13 cellular contexts compared by ENCODE assay signal in the genomic region with DNA sequence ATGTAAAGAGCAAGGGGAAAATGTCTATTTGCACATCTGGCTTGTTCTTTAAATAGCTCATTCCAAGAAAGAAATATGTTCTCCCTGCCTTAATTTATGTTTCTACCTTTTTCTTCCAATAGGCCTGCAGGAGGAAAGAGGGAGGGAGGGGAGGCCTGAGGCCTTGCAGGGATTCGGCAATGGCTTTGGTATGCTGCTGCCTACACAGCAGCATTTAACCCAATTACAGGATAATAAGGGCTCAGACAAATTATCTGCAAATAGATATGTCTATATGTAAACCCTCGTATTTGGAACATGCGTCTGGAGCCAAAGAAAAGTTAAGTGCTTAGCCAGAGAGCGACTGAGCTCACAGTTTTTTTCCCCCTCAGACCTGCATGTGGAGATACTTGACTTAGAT.
DNase-seq lines count a peak whose midpoint lies in the region; ATAC-seq and TF ChIP-seq lines count a peak whose summit lies in the region.
"Had no signal": no experiment of that assay in that cellular context is flagged by ENCODE, and none has a peak within 500 bp of the region (broad histone marks: within the 10 kb centered on the region; RNA-seq: fewer than 3 reads in every experiment).

No MANE protein-coding gene starts in this region.

- no peaks in the 10 kb centered on the region for H3K9me3 Mint-ChIP-seq in WTC11
- H3K9me3 Mint-ChIP-seq: naive B cell had no signal

- H3K4me3 ChIP-seq in mesodermal cell (ENCODE audit: extremely low read depth, insufficient read depth, low read length, poor library complexity, severe bottlenecking) (no peak overlapping the region), aorta (ENCODE audit: low read length in 2 of 2) (no peak overlapping the region)
- H3K4me3 ChIP-seq: lower lobe of right lung had no signal

- no peaks in the 10 kb centered on the region for H3K27me3 ChIP-seq in aorta (ENCODE audit: control insufficient read depth in 1 of 2, insufficient read depth in 2 of 2, low read length in 1 of 2)

- no peaks in the 10 kb centered on the region; the same call in 1 of the 2 replicates for H3K27me3 Mint-ChIP-seq in WTC11 (ENCODE audit: low read depth)

- POLR2A ChIA-PET in WTC11 (lab: Charles Lee): no interaction called here

- H3K27ac ChIP-seq in mesodermal cell (ENCODE audit: low read depth, low read length, severe bottlenecking) (peak overlapping the region; percentile 67), aorta (ENCODE audit: low read depth in 1 of 2, low read length in 2 of 2) (no peak overlapping the region)
- H3K27ac ChIP-seq: lower lobe of right lung had no signal

- H3K4me1 Mint-ChIP-seq in WTC11: peaks cover 91% of the 10 kb centered on the region

- CTCF ChIA-PET in WTC11 (lab: Charles Lee): interaction anchor here (1.0 to 6.0 kb wide), 5 partner anchors 9 to 189 kb away, joined by 3 to 38 read pairs (median 4); no protein-coding TSS in a partner anchor

- H3K36me3 Mint-ChIP-seq in WTC11: no peaks in the 10 kb centered on the region
- H3K36me3 Mint-ChIP-seq: naive B cell had no signal

- peak; percentile 84 for DNase-seq in Daoy (ENCODE audit: low read depth)
- DNase-seq in NCI-H1048 (lab: John Stamatoyannopoulos, UW): peak; percentile 16
- no peak for DNase-seq in WTC11 (ENCODE audit: low spot score)
- no peak for DNase-seq in aorta
- DNase-seq in SHP77 (lab: John Stamatoyannopoulos, UW): no peak
- DNase-seq in left colon: no peak
- DNase-seq: caudate nucleus, GOT3, lower lobe of right lung, naive B cell, NCI-H2171 treated with DMSO at 0.1 percent for 48 hours had no signal

- H3K27ac Mint-ChIP-seq in WTC11: 0 out of 2 replicates have a peak overlapping the region, but pooled peaks have one; percentile 15
- H3K27ac Mint-ChIP-seq: naive B cell had no signal

- WGBS in mesodermal cell (ENCODE audit: insufficient coverage in 2 of 2), 2 experiments: 90 to 91% methylated on average over 2 to 3 of the region's 4 CpGs
- WGBS in aorta, 2 donors: 91 to 93% methylated on average over 4 of the region's 4 CpGs

- no peak overlapping the region for H3K4me3 Mint-ChIP-seq in WTC11
- H3K4me3 Mint-ChIP-seq: naive B cell had no signal

- intact Hi-C loops in aorta (cut with DNase I): no loop called here
- intact Hi-C loops in left colon (cut with DNase I, micrococcal nuclease): no loop called here

- peaks cover 79% of the 10 kb centered on the region for H3K4me1 ChIP-seq in mesodermal cell (ENCODE audit: control insufficient read depth, insufficient read depth, low read length, poor library complexity, severe bottlenecking)
- H3K4me1 ChIP-seq in aorta (ENCODE audit: control insufficient read depth in 1 of 2, insufficient read depth in 2 of 2, low read length in 2 of 2): no peaks in the 10 kb centered on the region

- ATAC-seq in WTC11: no peak
- no peak for ATAC-seq in aorta (ENCODE audit: low FRiP score)
- no peak for ATAC-seq in HG03159 (IDR thresholded peaks at IDR 0.05; ENCODE audit: unreplicated experiment)
- ATAC-seq in left colon: no peak
- ATAC-seq: lower lobe of right lung had no signal

- no peak for TF ChIP-seq CTCF in WTC11 (IDR thresholded peaks at IDR 0.05)

- H3K36me3 ChIP-seq in mesodermal cell (ENCODE audit: control insufficient read depth, insufficient read depth, low read length) (no peaks in the 10 kb centered on the region), aorta (ENCODE audit: control insufficient read depth in 1 of 2, insufficient read depth in 2 of 2, low read length in 1 of 2) (no peaks in the 10 kb centered on the region)
- H3K36me3 ChIP-seq: lower lobe of right lung had no signal

- H3K9me3 ChIP-seq in mesodermal cell (ENCODE audit: control insufficient read depth, low read length): no peaks in the 10 kb centered on the region
- no peaks in the 10 kb centered on the region for H3K9me3 ChIP-seq in aorta (ENCODE audit: control insufficient read depth, low read length)
- H3K9me3 ChIP-seq: lower lobe of right lung had no signal

TF ChIP-seq in WTC11, 78 proteins besides CTCF, POLR2A, EP300 and RAD21:
- no peak for TF ChIP-seq SMAD3 (CRISPR knock-in tag; IDR thresholded peaks at IDR 0.05; ENCODE audit: borderline replicate concordance)
- TF ChIP-seq FOXP1 (CRISPR knock-in tag; IDR thresholded peaks at IDR 0.05; ENCODE audit: borderline replicate concordance): no peak
- TF ChIP-seq, protein P1, sequence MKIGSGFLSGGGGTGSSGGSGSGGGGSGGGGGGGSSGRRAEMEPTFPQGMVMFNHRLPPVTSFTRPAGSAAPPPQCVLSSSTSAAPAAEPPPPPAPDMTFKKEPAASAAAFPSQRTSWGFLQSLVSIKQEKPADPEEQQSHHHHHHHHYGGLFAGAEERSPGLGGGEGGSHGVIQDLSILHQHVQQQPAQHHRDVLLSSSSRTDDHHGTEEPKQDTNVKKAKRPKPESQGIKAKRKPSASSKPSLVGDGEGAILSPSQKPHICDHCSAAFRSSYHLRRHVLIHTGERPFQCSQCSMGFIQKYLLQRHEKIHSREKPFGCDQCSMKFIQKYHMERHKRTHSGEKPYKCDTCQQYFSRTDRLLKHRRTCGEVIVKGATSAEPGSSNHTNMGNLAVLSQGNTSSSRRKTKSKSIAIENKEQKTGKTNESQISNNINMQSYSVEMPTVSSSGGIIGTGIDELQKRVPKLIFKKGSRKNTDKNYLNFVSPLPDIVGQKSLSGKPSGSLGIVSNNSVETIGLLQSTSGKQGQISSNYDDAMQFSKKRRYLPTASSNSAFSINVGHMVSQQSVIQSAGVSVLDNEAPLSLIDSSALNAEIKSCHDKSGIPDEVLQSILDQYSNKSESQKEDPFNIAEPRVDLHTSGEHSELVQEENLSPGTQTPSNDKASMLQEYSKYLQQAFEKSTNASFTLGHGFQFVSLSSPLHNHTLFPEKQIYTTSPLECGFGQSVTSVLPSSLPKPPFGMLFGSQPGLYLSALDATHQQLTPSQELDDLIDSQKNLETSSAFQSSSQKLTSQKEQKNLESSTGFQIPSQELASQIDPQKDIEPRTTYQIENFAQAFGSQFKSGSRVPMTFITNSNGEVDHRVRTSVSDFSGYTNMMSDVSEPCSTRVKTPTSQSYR (CRISPR knock-in tag; IDR thresholded peaks at IDR 0.05): no peak
- TF ChIP-seq PRRX2 (CRISPR knock-in tag; IDR thresholded peaks at IDR 0.05): no peak
- TF ChIP-seq ZNF423 (CRISPR knock-in tag; IDR thresholded peaks at IDR 0.05): no peak
- TF ChIP-seq, protein P2, sequence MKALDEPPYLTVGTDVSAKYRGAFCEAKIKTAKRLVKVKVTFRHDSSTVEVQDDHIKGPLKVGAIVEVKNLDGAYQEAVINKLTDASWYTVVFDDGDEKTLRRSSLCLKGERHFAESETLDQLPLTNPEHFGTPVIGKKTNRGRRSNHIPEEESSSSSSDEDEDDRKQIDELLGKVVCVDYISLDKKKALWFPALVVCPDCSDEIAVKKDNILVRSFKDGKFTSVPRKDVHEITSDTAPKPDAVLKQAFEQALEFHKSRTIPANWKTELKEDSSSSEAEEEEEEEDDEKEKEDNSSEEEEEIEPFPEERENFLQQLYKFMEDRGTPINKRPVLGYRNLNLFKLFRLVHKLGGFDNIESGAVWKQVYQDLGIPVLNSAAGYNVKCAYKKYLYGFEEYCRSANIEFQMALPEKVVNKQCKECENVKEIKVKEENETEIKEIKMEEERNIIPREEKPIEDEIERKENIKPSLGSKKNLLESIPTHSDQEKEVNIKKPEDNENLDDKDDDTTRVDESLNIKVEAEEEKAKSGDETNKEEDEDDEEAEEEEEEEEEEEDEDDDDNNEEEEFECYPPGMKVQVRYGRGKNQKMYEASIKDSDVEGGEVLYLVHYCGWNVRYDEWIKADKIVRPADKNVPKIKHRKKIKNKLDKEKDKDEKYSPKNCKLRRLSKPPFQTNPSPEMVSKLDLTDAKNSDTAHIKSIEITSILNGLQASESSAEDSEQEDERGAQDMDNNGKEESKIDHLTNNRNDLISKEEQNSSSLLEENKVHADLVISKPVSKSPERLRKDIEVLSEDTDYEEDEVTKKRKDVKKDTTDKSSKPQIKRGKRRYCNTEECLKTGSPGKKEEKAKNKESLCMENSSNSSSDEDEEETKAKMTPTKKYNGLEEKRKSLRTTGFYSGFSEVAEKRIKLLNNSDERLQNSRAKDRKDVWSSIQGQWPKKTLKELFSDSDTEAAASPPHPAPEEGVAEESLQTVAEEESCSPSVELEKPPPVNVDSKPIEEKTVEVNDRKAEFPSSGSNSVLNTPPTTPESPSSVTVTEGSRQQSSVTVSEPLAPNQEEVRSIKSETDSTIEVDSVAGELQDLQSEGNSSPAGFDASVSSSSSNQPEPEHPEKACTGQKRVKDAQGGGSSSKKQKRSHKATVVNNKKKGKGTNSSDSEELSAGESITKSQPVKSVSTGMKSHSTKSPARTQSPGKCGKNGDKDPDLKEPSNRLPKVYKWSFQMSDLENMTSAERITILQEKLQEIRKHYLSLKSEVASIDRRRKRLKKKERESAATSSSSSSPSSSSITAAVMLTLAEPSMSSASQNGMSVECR (CRISPR knock-in tag; IDR thresholded peaks at IDR 0.05; ENCODE audit: borderline replicate concordance): no peak
- no peak for TF ChIP-seq CREB1 (CRISPR knock-in tag; IDR thresholded peaks at IDR 0.05)
- TF ChIP-seq, protein P3, sequence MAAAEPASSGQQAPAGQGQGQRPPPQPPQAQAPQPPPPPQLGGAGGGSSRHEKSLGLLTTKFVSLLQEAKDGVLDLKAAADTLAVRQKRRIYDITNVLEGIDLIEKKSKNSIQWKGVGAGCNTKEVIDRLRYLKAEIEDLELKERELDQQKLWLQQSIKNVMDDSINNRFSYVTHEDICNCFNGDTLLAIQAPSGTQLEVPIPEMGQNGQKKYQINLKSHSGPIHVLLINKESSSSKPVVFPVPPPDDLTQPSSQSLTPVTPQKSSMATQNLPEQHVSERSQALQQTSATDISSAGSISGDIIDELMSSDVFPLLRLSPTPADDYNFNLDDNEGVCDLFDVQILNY (CRISPR knock-in tag; IDR thresholded peaks at IDR 0.05): no peak
- TF ChIP-seq, protein P4, sequence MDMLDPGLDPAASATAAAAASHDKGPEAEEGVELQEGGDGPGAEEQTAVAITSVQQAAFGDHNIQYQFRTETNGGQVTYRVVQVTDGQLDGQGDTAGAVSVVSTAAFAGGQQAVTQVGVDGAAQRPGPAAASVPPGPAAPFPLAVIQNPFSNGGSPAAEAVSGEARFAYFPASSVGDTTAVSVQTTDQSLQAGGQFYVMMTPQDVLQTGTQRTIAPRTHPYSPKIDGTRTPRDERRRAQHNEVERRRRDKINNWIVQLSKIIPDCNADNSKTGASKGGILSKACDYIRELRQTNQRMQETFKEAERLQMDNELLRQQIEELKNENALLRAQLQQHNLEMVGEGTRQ (CRISPR knock-in tag; IDR thresholded peaks at IDR 0.05): no peak
- TF ChIP-seq ELF4 (CRISPR knock-in tag; IDR thresholded peaks at IDR 0.05; ENCODE audit: low read depth): no peak
- TF ChIP-seq RELA (CRISPR knock-in tag; IDR thresholded peaks at IDR 0.05; ENCODE audit: borderline replicate concordance): no peak
- no peak for TF ChIP-seq NR3C1 (CRISPR knock-in tag; conservative IDR thresholded peaks at IDR 0.05; ENCODE audit: low read depth)

Comparison
In these comparisons a context has a peak if more than half of its experiments do, and no peak if none do; other contexts are left out.
1. DNase-seq: peak in Daoy (single experiment) and NCI-H1048 (single experiment); none in WTC11 (single experiment), aorta (0 of 2), SHP77 (0 of 2) and left colon (0 of 2).